ENCODE assay signal across 15 cellular contexts in the genomic region with DNA sequence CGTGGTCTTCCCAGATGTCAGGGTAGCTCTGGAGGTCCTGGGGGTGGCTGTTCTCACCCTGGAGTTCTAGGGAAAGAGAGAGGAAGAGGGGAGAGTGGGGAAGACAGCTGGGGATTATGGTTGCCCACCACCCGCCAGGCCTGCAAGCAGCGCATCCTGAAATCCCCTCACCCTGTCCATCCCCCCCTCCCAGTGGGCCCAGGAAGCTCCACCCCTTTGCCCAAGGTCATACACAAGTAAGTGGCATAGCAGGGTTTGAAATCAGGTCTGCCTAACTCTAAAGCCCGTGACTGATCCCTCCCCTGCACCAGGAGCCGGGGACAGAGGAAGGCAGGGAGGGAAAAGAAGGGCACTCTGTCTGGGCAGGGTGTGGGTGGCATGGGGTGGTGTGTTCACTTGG.
DNase-seq lines count a peak whose midpoint lies in the region; ATAC-seq and TF ChIP-seq lines count a peak whose summit lies in the region.
"Had no signal": no experiment of that assay in that cellular context is flagged by ENCODE, and none has a peak within 500 bp of the region (broad histone marks: within the 10 kb centered on the region; RNA-seq: fewer than 3 reads in every experiment).

No MANE protein-coding gene starts in this region.

- no peak overlapping the region for H2BK12ac ChIP-seq in neuronal stem cell (ENCODE audit: low read length)

- no peaks in the 10 kb centered on the region for H4K20me1 ChIP-seq in KMS-11 (ENCODE audit: insufficient read depth)

- H3K9ac ChIP-seq in KMS-11: no peak overlapping the region
- H3K9ac ChIP-seq in neuronal stem cell (ENCODE audit: low read depth, low read length, poor library complexity): no peak overlapping the region
- H3K9ac ChIP-seq: GM23248 had no signal

- H3K27ac Mint-ChIP-seq in dendritic cell treated with granulocyte-macrophage colony-stimulating factor and Interleukin-4, amounts not matched to agents 40 ng/mL and 50 ng/mL, for 4 days: peak overlapping the region; percentile 66
- H3K27ac Mint-ChIP-seq: IgD-negative memory B cell had no signal

- WGBS in right cardiac atrium: 72% methylated on average over 5 of the region's 5 CpGs
- no CpG with 5 or more reads among the region's 5 CpGs for WGBS in neuronal stem cell (ENCODE audit: extremely low coverage in 2 of 2, insufficient read length in 2 of 2, insufficient replicate concordance in 1 of 2), 2 donors

- no peak overlapping the region for H4K91ac ChIP-seq in neuronal stem cell (ENCODE audit: low read depth, low read length, poor library complexity)

- intact Hi-C loops in right cardiac atrium (cut with DNase I) (no loop called here), Right ventricle myocardium inferior (cut with DNase I) (no loop called here)
- intact Hi-C loops in dendritic cell treated with granulocyte-macrophage colony-stimulating factor and Interleukin-4, amounts not matched to agents 40 ng/mL and 50 ng/mL, for 4 days (cut with micrococcal nuclease): no loop called here

- H3K4me2 ChIP-seq in KMS-11 (no peak overlapping the region), neuronal stem cell (ENCODE audit: insufficient read depth, low read length, poor library complexity, severe bottlenecking) (no peak overlapping the region)

- H2AK5ac ChIP-seq in neuronal stem cell (ENCODE audit: low read depth, low read length): peak overlapping the region; percentile 87

- H3K36me3 Mint-ChIP-seq in dendritic cell treated with granulocyte-macrophage colony-stimulating factor and Interleukin-4, amounts not matched to agents 40 ng/mL and 50 ng/mL, for 4 days (ENCODE audit: low read depth): no peaks in the 10 kb centered on the region

- H3K4me3 Mint-ChIP-seq in dendritic cell treated with granulocyte-macrophage colony-stimulating factor and Interleukin-4, amounts not matched to agents 40 ng/mL and 50 ng/mL, for 4 days: no peak overlapping the region
- H3K4me3 Mint-ChIP-seq: IgD-negative memory B cell had no signal

- no peaks in the 10 kb centered on the region for H3K79me1 ChIP-seq in neuronal stem cell (ENCODE audit: low read depth, low read length)

- no peak overlapping the region for H3K4ac ChIP-seq in neuronal stem cell (ENCODE audit: low read length)

- H3K9me3 ChIP-seq in right cardiac atrium (ENCODE audit: control insufficient read depth, low read length) (no peaks in the 10 kb centered on the region), neuronal stem cell (replicated peaks in 1 of 2; ENCODE audit: control insufficient read depth in 2 of 2, insufficient read depth in 1 of 2, low read depth in 1 of 2, low read length in 2 of 2) (no peaks in the 10 kb centered on the region)
- H3K9me3 ChIP-seq: SJSA1 had no signal

- TF ChIP-seq CTCF in KMS-11 (conservative IDR thresholded peaks at IDR 0.05; ENCODE audit: low read depth, low read length): 0 out of 2 replicates have a peak, but pooled peaks have one; percentile 16

- peak overlapping the region; percentile 28 for H3K14ac ChIP-seq in neuronal stem cell (ENCODE audit: low read length)

- no peaks in the 10 kb centered on the region for H3K79me2 ChIP-seq in KMS-11 (ENCODE audit: insufficient read depth, low read depth)

- H3K23ac ChIP-seq in neuronal stem cell (ENCODE audit: low read depth, low read length, poor library complexity): no peak overlapping the region

- H3K18ac ChIP-seq in neuronal stem cell (ENCODE audit: low read length): peak overlapping the region; percentile 74

- H2BK5ac ChIP-seq in neuronal stem cell (ENCODE audit: low read length): peak overlapping the region; percentile 85

- H3K27ac ChIP-seq in right cardiac atrium (ENCODE audit: low read length) (no peak overlapping the region), KMS-11 (no peak overlapping the region), neuronal stem cell (replicated peaks; ENCODE audit: low read length) (no peak overlapping the region)
- H3K27ac ChIP-seq: GM23248, SJSA1 had no signal

- H2AFZ ChIP-seq in KMS-11 (ENCODE audit: low read depth): no peak overlapping the region
- no peak overlapping the region for H2AFZ ChIP-seq in neuronal stem cell (ENCODE audit: low read length)
- H2AFZ ChIP-seq: GM23248 had no signal

- H4K8ac ChIP-seq in neuronal stem cell (ENCODE audit: low read depth, low read length): no peak overlapping the region

- H2BK15ac ChIP-seq in neuronal stem cell (ENCODE audit: low read length): peak overlapping the region; percentile 88

- H3K4me1 ChIP-seq in right cardiac atrium (ENCODE audit: control insufficient read depth, insufficient read depth, low read length) (no peaks in the 10 kb centered on the region), KMS-11 (ENCODE audit: low read depth, poor library complexity, severe bottlenecking) (no peaks in the 10 kb centered on the region), neuronal stem cell (ENCODE audit: control insufficient read depth in 2 of 2, insufficient read depth in 1 of 2, low read depth in 1 of 2, low read length in 2 of 2) (peaks cover 19 to 30% of the 10 kb centered on the region in 2 donors)
- H3K4me1 ChIP-seq: SJSA1 had no signal

- ATAC-seq in right cardiac atrium (no peak), Right ventricle myocardium inferior (no peak), GM21515 (IDR thresholded peaks at IDR 0.05; ENCODE audit: unreplicated experiment) (no peak)

- no peak overlapping the region for H2BK120ac ChIP-seq in neuronal stem cell (ENCODE audit: low read depth, low read length)

- DNase-seq in right cardiac atrium (peak in 2 of 3 donors; percentile 15 to 37), Right ventricle myocardium inferior (ENCODE audit: missing footprints) (no peak), neuronal stem cell (ENCODE audit: low spot score) (no peak), SW 1271 (lab: John Stamatoyannopoulos, UW) (no peak), NCI-H2196 (lab: John Stamatoyannopoulos, UW; ENCODE audit: unreplicated experiment) (no peak)
- DNase-seq: GM23248; Kasumi-1; NCI-H1694; NCI-H446 treated with DMSO at 0.1 percent for 48 hours; NK-92 treated with Interleukin-12 subunit alpha and Interleukin-12 subunit beta, amount 100 ng/mL, for 24 hours had no signal

- H3K4me1 Mint-ChIP-seq in dendritic cell treated with granulocyte-macrophage colony-stimulating factor and Interleukin-4, amounts not matched to agents 40 ng/mL and 50 ng/mL, for 4 days (ENCODE audit: low read depth): peaks cover 44% of the 10 kb centered on the region

- H3K27me3 Mint-ChIP-seq in dendritic cell treated with granulocyte-macrophage colony-stimulating factor and Interleukin-4, amounts not matched to agents 40 ng/mL and 50 ng/mL, for 4 days: peaks cover 25% of the 10 kb centered on the region

- H3K4me3 ChIP-seq in right cardiac atrium (ENCODE audit: low read length) (no peak overlapping the region), KMS-11 (IDR thresholded peaks at IDR 0.05; ENCODE audit: insufficient read depth, low read depth, low read length) (no peak overlapping the region), neuronal stem cell (ENCODE audit: low read length in 2 of 2) (no peak overlapping the region)
- H3K4me3 ChIP-seq: GM23248, SJSA1 had no signal

- H3K36me3 ChIP-seq in KMS-11 (ENCODE audit: insufficient read depth): no peaks in the 10 kb centered on the region
- H3K36me3 ChIP-seq in neuronal stem cell (replicated peaks in 1 of 2; ENCODE audit: control insufficient read depth in 2 of 2, insufficient read depth in 2 of 2, low read length in 2 of 2): no peaks in the 10 kb centered on the region
- H3K36me3 ChIP-seq: SJSA1 had no signal

- no peaks in the 10 kb centered on the region for H3K9me3 Mint-ChIP-seq in dendritic cell treated with granulocyte-macrophage colony-stimulating factor and Interleukin-4, amounts not matched to agents 40 ng/mL and 50 ng/mL, for 4 days
- H3K9me3 Mint-ChIP-seq: IgD-negative memory B cell had no signal

- H3K27me3 ChIP-seq in right cardiac atrium (ENCODE audit: control insufficient read depth, insufficient read depth): no peaks in the 10 kb centered on the region
- no peaks in the 10 kb centered on the region; the same call in 1 of the 2 replicates for H3K27me3 ChIP-seq in KMS-11 (ENCODE audit: insufficient read depth, low read depth)
- no peaks in the 10 kb centered on the region for H3K27me3 ChIP-seq in neuronal stem cell (ENCODE audit: control insufficient read depth in 3 of 3, insufficient read depth in 3 of 3, low read depth in 1 of 3, low read length in 3 of 3)
- H3K27me3 ChIP-seq: SJSA1 had no signal

Comparison
In these comparisons a context has a peak if more than half of its experiments do, and no peak if none do; other contexts are left out.
1. DNase-seq: peak in right cardiac atrium (2 of 3); none in Right ventricle myocardium inferior (single experiment), neuronal stem cell (single experiment), SW 1271 (0 of 2) and NCI-H2196 (single experiment).